ENCODE assay signal across 29 cellular contexts in genomic region chr7:112371721-112372120, GRCh38.
"Had no signal": no experiment of that assay in that cellular context is flagged by ENCODE, and none has a peak within 500 bp of the region (broad histone marks: within the 10 kb centered on the region; RNA-seq: fewer than 3 reads in every experiment).

No MANE protein-coding gene starts in this region.

- H3K27ac ChIP-seq: brain microvascular endothelial cell, Peyer's patch, SJSA1 had no signal

- H3K27me3 ChIP-seq: brain microvascular endothelial cell, Peyer's patch, SJSA1 had no signal

- H3K4me1 ChIP-seq: Peyer's patch, SJSA1 had no signal

- H3K9me3 ChIP-seq: Peyer's patch, SJSA1, SK-N-SH had no signal

- H3K36me3 ChIP-seq: brain microvascular endothelial cell, Peyer's patch, SJSA1 had no signal

- H3K4me3 ChIP-seq: Peyer's patch, SJSA1 had no signal

- H3K9ac ChIP-seq: SK-N-SH had no signal

- ATAC-seq: activated CD4-positive, alpha-beta T cell treated with anti-CD3 and anti-CD28 coated beads for 36 hours; activated CD4-positive, CD25-positive, alpha-beta regulatory T cell treated with anti-CD3 and anti-CD28 coated beads, Interleukin-2, amount 50 U/mL, for 24 hours; activated CD8-positive, alpha-beta T cell treated with anti-CD3 and anti-CD28 coated beads, Interleukin-2, amount 10 ng/mL, durations not matched to agents 7 days and 5 days; activated naive CD8-positive, alpha-beta T cell treated with anti-CD3 and anti-CD28 coated beads, Interleukin-2, amount 50 U/mL, for 24 hours; PC-3; WTC11 had no signal

- H3K4me2 ChIP-seq: SK-N-SH had no signal

- FAIRE-seq: TTC549 had no signal

- DNase-seq: activated CD4-positive, alpha-beta T cell treated with anti-CD3 and anti-CD28 coated beads for 36 hours; activated CD4-positive, alpha-beta T cell treated with anti-CD3 and anti-CD28 coated beads, Interleukin-2, amount 10 ng/mL, durations not matched to agents 7 days and 5 days; activated CD4-positive, alpha-beta T cell treated with anti-CD3 and anti-CD28 coated beads, Interleukin-2, amount 50 U/mL, for 48 hours; activated CD8-positive, alpha-beta T cell treated with anti-CD3 and anti-CD28 coated beads, Interleukin-2, amount 10 ng/mL, durations not matched to agents 7 days and 5 days; activated gamma-delta T cell; activated naive CD4-positive, alpha-beta T cell treated with anti-CD3 and anti-CD28 coated beads, Interleukin-2, amount 10 ng/mL, durations not matched to agents 7 days and 5 days; activated naive CD8-positive, alpha-beta T cell treated with anti-CD3 and anti-CD28 coated beads, Interleukin-2, amount 50 U/mL, for 24 hours; activated T-cell treated with anti-CD3 and anti-CD28 coated beads, Interleukin-2, amount 50 U/mL, for 24 hours; amniotic stem cell; aorta; brain microvascular endothelial cell; central memory CD4-positive, alpha-beta T cell; NCI-H1105; NCI-H1417 treated with DMSO at 0.1 percent for 48 hours; NCI-H187 treated with DMSO at 0.1 percent for 48 hours; NCI-H2081 treated with DMSO at 0.1 percent for 48 hours; NCI-H510A; NCI-H526; NCI-H748 treated with DMSO at 0.1 percent for 48 hours; NK-92 treated with Interleukin-12 subunit alpha and Interleukin-12 subunit beta, amount 100 ng/mL, for 24 hours; PC-3; Peyer's patch; RPMI8226; SHP77 treated with DMSO at 0.1 percent for 48 hours; SK-N-SH had no signal
